1 cellular context compared by ENCODE assay signal in genomic region chr3:51670053-51670666, GRCh38.
A peak's percentile ranks its signal among the peaks of the same experiment; 100 is the strongest.
TF ChIP-seq lines count a peak whose summit lies in the region.

No MANE protein-coding gene starts in this region.

TF ChIP-seq in HepG2, 621 proteins besides CTCF, POLR2A, EP300 and RAD21:
- TF ChIP-seq PAXIP1 (CRISPR knock-in tag; conservative IDR thresholded peaks at IDR 0.05) (no peak), ZBTB33 (CRISPR knock-in tag; IDR thresholded peaks at IDR 0.05) (peak; percentile 18; the same call in 1 of the 2 replicates)
